In genomic region chr14:100202712-100203111, GRCh38 we compare ENCODE assay signal across 26 cellular contexts. TPM values are rescaled to one million over a fixed set of nuclear protein-coding genes. Genes with fewer than 3 reads are reported as not detected.
A peak's percentile ranks its signal among the peaks of the same experiment; 100 is the strongest.
DNase-seq lines count a peak whose midpoint lies in the region; ATAC-seq, FAIRE-seq and TF ChIP-seq lines count a peak whose summit lies in the region.
"Had no signal": no experiment of that assay in that cellular context is flagged by ENCODE, and none has a peak within 500 bp of the region (broad histone marks: within the 10 kb centered on the region; RNA-seq: fewer than 3 reads in every experiment).

No MANE protein-coding gene starts in this region.

- H3K27me3 Mint-ChIP-seq in CD8-positive, alpha-beta memory T cell: peaks cover 0 to 4% of the 10 kb centered on the region in 2 donors
- H3K27me3 Mint-ChIP-seq: B cell; CD4-positive, alpha-beta T cell had no signal

- in situ Hi-C loops in HepG2 (cut with HindIII; ENCODE audit: extremely low pct_ligation_motif_present, low pct_unique_long_range_greater_than_20kb): no loop called here

- H3K27ac Mint-ChIP-seq in CD8-positive, alpha-beta memory T cell: no peak overlapping the region
- H3K27ac Mint-ChIP-seq: B cell; CD4-positive, alpha-beta T cell; CD8-positive, alpha-beta T cell had no signal

- no peaks in the 10 kb centered on the region for H4K20me1 ChIP-seq in HepG2 (ENCODE audit: insufficient read depth, low read length)
- no peaks in the 10 kb centered on the region for H4K20me1 ChIP-seq in BLaER1

- CTCF ChIA-PET in HepG2 (lab: Yijun Ruan, JAX; ENCODE audit: low intra/inter-chr PET ratio, low total read pairs): no interaction called here
- CTCF ChIA-PET in CD8-positive, alpha-beta memory T cell (lab: Charles Lee): interaction anchor here (1.4 to 1.9 kb wide), 2 partner anchors 10 to 44 kb away, joined by 4 to 6 read pairs; no protein-coding TSS in a partner anchor

- H3K4me2 ChIP-seq in HepG2 (ENCODE audit: low read depth, low read length): no peak overlapping the region
- peak overlapping the region; percentile 68 for H3K4me2 ChIP-seq in BLaER1

- ATAC-seq in HepG2 (no peak), right lobe of liver (no peak), GM19324 (IDR thresholded peaks at IDR 0.05; ENCODE audit: low FRiP score, unreplicated experiment) (no peak)
- ATAC-seq: CD8-positive, alpha-beta T cell had no signal

- no TSS peak for BruUV-seq in HepG2 (replicated peaks; lab: Mats Ljungman, UMichigan)

- H3K4me1 ChIP-seq in HepG2 (ENCODE audit: insufficient read depth, low read length): peaks cover 52% of the 10 kb centered on the region
- peaks cover 0 to 18% (median 6%) of the 10 kb centered on the region in 4 donors for H3K4me1 ChIP-seq in right lobe of liver
- peaks cover 19% of the 10 kb centered on the region for H3K4me1 ChIP-seq in BLaER1
- no peaks in the 10 kb centered on the region for H3K4me1 ChIP-seq in CD8-positive, alpha-beta memory T cell (ENCODE audit: insufficient read depth, low read length)

- intact Hi-C loops in HepG2 (cut with micrococcal nuclease; ENCODE audit: unreplicated experiment): no loop called here
- intact Hi-C loops in right lobe of liver (cut with DNase I): no loop called here

- POLR2A ChIA-PET in HepG2 (lab: Yijun Ruan, JAX): interaction anchor here (0.8 to 3.8 kb wide), 2 partner anchors 10 to 20 kb away, joined by 4 to 48 read pairs; no protein-coding TSS in a partner anchor
- POLR2A ChIA-PET in CD8-positive, alpha-beta memory T cell (lab: Charles Lee): no interaction called here

- no peak overlapping the region for H2AFZ ChIP-seq in HepG2 (ENCODE audit: low read length)

- no peak for FAIRE-seq in HepG2 (lab: Jason Lieb, UNC)
- FAIRE-seq: A204.1, GM12891, GM19239 had no signal

- no peak for TF ChIP-seq CTCF in HepG2 (CRISPR knock-in tag; IDR thresholded peaks at IDR 0.05)
- TF ChIP-seq CTCF in right lobe of liver (IDR thresholded peaks at IDR 0.05): no peak
- TF ChIP-seq CTCF in NB4 (IDR thresholded peaks at IDR 0.05; ENCODE audit: low read depth, low read length): no peak

- TF ChIP-seq POLR2A in HepG2 (IDR thresholded peaks at IDR 0.05; ENCODE audit: insufficient read depth in 1 of 2, low read depth in 2 of 2, low read length in 2 of 2): no peak
- TF ChIP-seq POLR2A in right lobe of liver (IDR thresholded peaks at IDR 0.05): no peak
- TF ChIP-seq POLR2A in NB4 (IDR thresholded peaks at IDR 0.05; ENCODE audit: extremely low read depth, insufficient read length): no peak

- H3K9me3 ChIP-seq in HepG2 (ENCODE audit: low read length) (no peaks in the 10 kb centered on the region), right lobe of liver (no peaks in the 10 kb centered on the region), BLaER1 (peaks cover 4% of the 10 kb centered on the region; the same call in 1 of the 2 replicates), SK-N-MC (ENCODE audit: low read depth, low read length) (no peaks in the 10 kb centered on the region)
- no peaks in the 10 kb centered on the region for H3K9me3 ChIP-seq in CD8-positive, alpha-beta memory T cell (ENCODE audit: low read length)

- no peaks in the 10 kb centered on the region for H3K36me3 ChIP-seq in HepG2 (replicated peaks in 1 of 2; ENCODE audit: control insufficient read depth in 1 of 2, insufficient read depth in 2 of 2, low read length in 2 of 2)
- H3K36me3 ChIP-seq in right lobe of liver: no peaks in the 10 kb centered on the region
- H3K36me3 ChIP-seq in BLaER1: peaks cover 10% of the 10 kb centered on the region; the same call in 1 of the 2 replicates
- H3K36me3 ChIP-seq in SK-N-MC (ENCODE audit: insufficient read depth, low read length): no peaks in the 10 kb centered on the region
- no peaks in the 10 kb centered on the region for H3K36me3 ChIP-seq in CD8-positive, alpha-beta memory T cell (ENCODE audit: insufficient read depth, low read length)

- H3K4me3 Mint-ChIP-seq in CD8-positive, alpha-beta memory T cell: no peak overlapping the region
- H3K4me3 Mint-ChIP-seq: B cell; CD4-positive, alpha-beta T cell; CD8-positive, alpha-beta T cell had no signal

- DNase-seq in HepG2 (ENCODE audit: low spot score) (no peak), right lobe of liver (no peak), NB4 (ENCODE audit: low read depth) (peak; percentile 52), SK-N-MC (ENCODE audit: low read depth, low spot score) (peak; percentile 83), NCI-H1092 (lab: John Stamatoyannopoulos, UW) (no peak)
- DNase-seq in CD8-positive, alpha-beta memory T cell: no peak
- DNase-seq: 8988T; AML-193; CD4-positive, alpha-beta T cell; CD8-positive, alpha-beta T cell; COR-L47; DMS 273 treated with DMSO at 0.1 percent for 48 hours; DMS153; DMS53; DMS79; DND-41; EL; GDM1 had no signal

- H3K4me3 ChIP-seq in HepG2 (replicated peaks in 1 of 3; ENCODE audit: insufficient read depth in 1 of 3, low read depth in 2 of 3, low read length in 3 of 3) (no peak overlapping the region), right lobe of liver (no peak overlapping the region), BLaER1 (no peak overlapping the region), NB4 (ENCODE audit: low read depth, low read length) (no peak overlapping the region), SK-N-MC (peak overlapping the region; percentile 59)
- H3K4me3 ChIP-seq in CD8-positive, alpha-beta memory T cell (ENCODE audit: low read length): no peak overlapping the region

- H3K27ac ChIP-seq in HepG2 (ENCODE audit: extremely low read length, insufficient read depth, low read length) (no peak overlapping the region), right lobe of liver (no peak overlapping the region), BLaER1 (no peak overlapping the region), SK-N-MC (peak overlapping the region; percentile 72; the same call in 1 of the 2 replicates)
- no peak overlapping the region for H3K27ac ChIP-seq in CD8-positive, alpha-beta memory T cell (ENCODE audit: low read depth, low read length)
- H3K27ac ChIP-seq: C4-2B had no signal

- H3K79me2 ChIP-seq in HepG2 (ENCODE audit: insufficient read depth, low read length): no peaks in the 10 kb centered on the region

- TF ChIP-seq RAD21 in HepG2 (CRISPR knock-in tag; IDR thresholded peaks at IDR 0.05): no peak

- TF ChIP-seq EP300 in HepG2 (IDR thresholded peaks at IDR 0.05; ENCODE audit: low read depth in 2 of 2, low read length in 2 of 2) (no peak), HepG2 (CRISPR knock-in tag; IDR thresholded peaks at IDR 0.05; ENCODE audit: borderline replicate concordance) (no peak)

- H3K4me1 Mint-ChIP-seq in CD8-positive, alpha-beta memory T cell: no peaks in the 10 kb centered on the region
- H3K4me1 Mint-ChIP-seq: B cell had no signal

- no peaks in the 10 kb centered on the region for H3K36me3 Mint-ChIP-seq in CD8-positive, alpha-beta memory T cell
- H3K36me3 Mint-ChIP-seq: CD8-positive, alpha-beta T cell had no signal

- H3K27me3 ChIP-seq in HepG2 (ENCODE audit: control insufficient read depth in 1 of 2, insufficient read depth in 2 of 2, low read length in 2 of 2) (no peaks in the 10 kb centered on the region), right lobe of liver (no peaks in the 10 kb centered on the region), BLaER1 (no peaks in the 10 kb centered on the region)
- no peaks in the 10 kb centered on the region for H3K27me3 ChIP-seq in CD8-positive, alpha-beta memory T cell (ENCODE audit: insufficient read depth, low read length, poor library complexity, severe bottlenecking)

- no peaks in the 10 kb centered on the region for H3K9me3 Mint-ChIP-seq in CD8-positive, alpha-beta memory T cell
- H3K9me3 Mint-ChIP-seq: CD4-positive, alpha-beta T cell; CD8-positive, alpha-beta T cell had no signal

- WGBS in HepG2 (ENCODE audit: low lambda C conversion rate): 57% methylated on average over 4 of the region's 4 CpGs
- WGBS in right lobe of liver (ENCODE audit: insufficient coverage, low coverage, low lambda C conversion rate, missing lambda C conversion rate): 51% methylated on average over 4 of the region's 4 CpGs

- H3K9ac ChIP-seq in HepG2 (ENCODE audit: insufficient read depth, low read depth, low read length) (no peak overlapping the region), BLaER1 (no peak overlapping the region; the same call in 1 of the 2 replicates), SK-N-MC (ENCODE audit: insufficient read length) (no peak overlapping the region)

RNA-seq across cellular contexts. Expression of gene YY1, which starts 36.2 kb away (rescaled TPM):
- total RNA-seq in HepG2 (2016; rRNA removed; fragmentation: Illumina TruSeq; extraction: Trizol) (62.8 and 68.1 TPM in 2 replicates), right lobe of liver (10 to 100 TPM; 24.4 to 52.5 (median 36.1) TPM)
- total RNA-seq in HepG2 (2016; cell fraction: cytosol; rRNA removed; fragmentation: Illumina TruSeq; extraction: Trizol; ENCODE audit: low read depth): 18.9 and 19.0 TPM in 2 replicates
- total RNA-seq in HepG2 (2016; cell fraction: insoluble cytoplasmic fraction; rRNA removed; fragmentation: Illumina TruSeq; extraction: Trizol): 58.6 and 68.6 TPM in 2 replicates
- 65.4 and 80.0 TPM in 2 replicates for total RNA-seq in HepG2 (2016; cell fraction: membrane; rRNA removed; fragmentation: Illumina TruSeq; extraction: Trizol)
- total RNA-seq in HepG2 (2016; cell fraction: nucleus; rRNA removed; fragmentation: Illumina TruSeq; extraction: Trizol): 38.0 and 40.7 TPM in 2 replicates
- 23.9 and 29.4 TPM in 2 replicates for polyA plus RNA-seq in HepG2 (2011; rRNA removed)
- polyA plus RNA-seq in HepG2 (2011; cell fraction: cytosol; rRNA removed): 13.8 and 18.5 TPM in 2 replicates
- polyA plus RNA-seq in HepG2 (2011; cell fraction: nucleus; rRNA removed): 23.8 and 24.4 TPM in 2 replicates
- polyA plus RNA-seq in HepG2 (2012): 43.4 and 54.0 TPM in 2 replicates
- 29.1 and 32.3 TPM in 2 replicates for polyA plus RNA-seq in HepG2 (2016; cell fraction: cytosol; fragmentation: Illumina TruSeq; extraction: Trizol; ENCODE audit: low read depth)
- 93.6 and 111 TPM in 2 replicates for polyA plus RNA-seq in HepG2 (2016; cell fraction: insoluble cytoplasmic fraction; fragmentation: Illumina TruSeq; extraction: Trizol; ENCODE audit: low read depth)
- polyA plus RNA-seq in HepG2 (2016; cell fraction: membrane; fragmentation: Illumina TruSeq; extraction: Trizol; ENCODE audit: low read depth): 65.2 and 73.0 TPM in 2 replicates
- polyA plus RNA-seq in HepG2 (2016; cell fraction: nucleus; fragmentation: Illumina TruSeq; extraction: Trizol; ENCODE audit: insufficient read depth, low read depth): 82.8 and 91.4 TPM in 2 replicates
- 24.4 and 42.6 TPM in 2 replicates for polyA minus RNA-seq in HepG2 (2011; rRNA and poly(A)+ RNA removed; ENCODE audit: low replicate concordance)
- polyA minus RNA-seq in HepG2 (2011; cell fraction: cytosol; rRNA and poly(A)+ RNA removed): 17.8 and 23.1 TPM in 2 replicates
- polyA minus RNA-seq in HepG2 (2011; cell fraction: nucleus; rRNA and poly(A)+ RNA removed): 36.4 and 41.8 TPM in 2 replicates
- 100 to 1,000 TPM; 109 to 116 TPM for total RNA-seq in CD8-positive, alpha-beta memory T cell
- 24.2 TPM for polyA plus RNA-seq in CD8-positive, alpha-beta memory T cell

RNA-seq across cellular contexts. Expression of gene DEGS2, which starts 43.3 kb away (rescaled TPM):
- total RNA-seq in HepG2 (2016; rRNA removed; fragmentation: Illumina TruSeq; extraction: Trizol) (0.09 TPM in 1 of 2 replicates, not detected in the other), right lobe of liver (under 1 TPM; 0.09 to 0.55 (median 0.22) TPM)
- total RNA-seq in HepG2 (2016; cell fraction: cytosol; rRNA removed; fragmentation: Illumina TruSeq; extraction: Trizol; ENCODE audit: low read depth): 0.18 and 0.30 TPM in 2 replicates
- total RNA-seq in HepG2 (2016; cell fraction: insoluble cytoplasmic fraction; rRNA removed; fragmentation: Illumina TruSeq; extraction: Trizol): 0.04 TPM in 2 replicates
- 0.07 and 0.19 TPM in 2 replicates for total RNA-seq in HepG2 (2016; cell fraction: membrane; rRNA removed; fragmentation: Illumina TruSeq; extraction: Trizol)
- 0.12 and 0.28 TPM in 2 replicates for total RNA-seq in HepG2 (2016; cell fraction: nucleus; rRNA removed; fragmentation: Illumina TruSeq; extraction: Trizol)
- 0.09 and 0.14 TPM in 2 replicates for polyA plus RNA-seq in HepG2 (2011; rRNA removed)
- 0.15 and 0.30 TPM in 2 replicates for polyA plus RNA-seq in HepG2 (2011; cell fraction: cytosol; rRNA removed)
- 1.6 and 2.0 TPM in 2 replicates for polyA plus RNA-seq in HepG2 (2011; cell fraction: nucleus; rRNA removed)
- polyA plus RNA-seq in HepG2 (2012): 0.25 and 0.91 TPM in 2 replicates
- not detected in 2 replicates for polyA plus RNA-seq in HepG2 (2016; cell fraction: cytosol; fragmentation: Illumina TruSeq; extraction: Trizol; ENCODE audit: low read depth)
- polyA plus RNA-seq in HepG2 (2016; cell fraction: insoluble cytoplasmic fraction; fragmentation: Illumina TruSeq; extraction: Trizol; ENCODE audit: low read depth): 0.07 TPM in 1 of 2 replicates, not detected in the other
- not detected in 2 replicates for polyA plus RNA-seq in HepG2 (2016; cell fraction: membrane; fragmentation: Illumina TruSeq; extraction: Trizol; ENCODE audit: low read depth)
- 0.22 TPM in 1 of 2 replicates, not detected in the other for polyA plus RNA-seq in HepG2 (2016; cell fraction: nucleus; fragmentation: Illumina TruSeq; extraction: Trizol; ENCODE audit: insufficient read depth, low read depth)
- polyA minus RNA-seq in HepG2 (2011; rRNA and poly(A)+ RNA removed; ENCODE audit: low replicate concordance): 0.30 and 1.6 TPM in 2 replicates
- polyA minus RNA-seq in HepG2 (2011; cell fraction: cytosol; rRNA and poly(A)+ RNA removed): 0.26 and 0.30 TPM in 2 replicates
- polyA minus RNA-seq in HepG2 (2011; cell fraction: nucleus; rRNA and poly(A)+ RNA removed): 0.37 and 0.90 TPM in 2 replicates
- total RNA-seq in CD8-positive, alpha-beta memory T cell: under 1 TPM; 0.35 to 0.42 TPM
- 0.72 TPM for polyA plus RNA-seq in CD8-positive, alpha-beta memory T cell
- polyA plus RNA-seq: BJ had no signal

Comparison
In these comparisons a context has a peak if more than half of its experiments do, and no peak if none do; other contexts are left out.
1. DNase-seq: peak in NB4 (single experiment) and SK-N-MC (single experiment); none in HepG2 (single experiment), right lobe of liver (0 of 3), NCI-H1092 (single experiment) and CD8-positive, alpha-beta memory T cell (0 of 5).